Comparison of ENCODE assay signal across 8 cellular contexts in the genomic region with DNA sequence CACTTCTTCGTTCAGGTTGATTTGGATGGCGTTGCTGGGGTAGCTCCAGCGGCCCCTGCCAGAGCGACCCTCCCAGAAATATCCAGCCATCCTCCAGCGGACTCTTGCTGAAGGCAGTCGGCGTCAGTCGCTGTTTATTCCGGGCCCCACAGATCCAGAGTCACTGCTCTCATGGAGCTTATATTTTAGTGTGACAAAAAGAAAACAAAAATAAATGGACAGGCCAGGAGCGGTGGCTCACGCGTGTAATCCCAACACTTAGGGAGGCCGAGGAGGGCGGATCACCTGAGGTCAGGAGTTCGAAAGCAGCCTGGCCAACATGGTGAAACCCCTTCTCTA. TPM values are rescaled to one million over a fixed set of nuclear protein-coding genes. Genes with fewer than 3 reads are reported as not detected.
DNase-seq lines count a peak whose midpoint lies in the region; ATAC-seq and TF ChIP-seq lines count a peak whose summit lies in the region.

No MANE protein-coding gene starts in this region.

- DNase-seq in GM12864 (ENCODE audit: low read depth) (no peak), SK-N-MC (ENCODE audit: low read depth, low spot score) (no peak), fibroblast of the aortic adventitia (ENCODE audit: low read depth) (no peak), prostate gland (ENCODE audit: low spot score) (no peak), activated gamma-delta T cell treated with Interleukin-2 at 50 U/mL for 16 hours (no peak), NCI-H1436 treated with DMSO at 0.1 percent for 48 hours (lab: John Stamatoyannopoulos, UW) (no peak), NCI-H69 (lab: John Stamatoyannopoulos, UW) (no peak)

- H3K27ac ChIP-seq in SK-N-MC, result peak overlapping the region; percentile 93
- peak overlapping the region; percentile 86 to 95 for H3K27ac ChIP-seq in prostate gland

- H3K4me3 ChIP-seq in GM12864 (ENCODE audit: low read depth, low read length) (peak overlapping the region; percentile 57), SK-N-MC (peak overlapping the region; percentile 92), fibroblast of the aortic adventitia (ENCODE audit: low read depth, low read length) (peak overlapping the region; percentile 96), prostate gland (peak overlapping the region; percentile 61)

- no peaks in the 10 kb centered on the region for H3K27me3 ChIP-seq in prostate gland (replicated peaks; ENCODE audit: insufficient read depth)

- no peak for TF ChIP-seq CTCF in GM12864 (IDR thresholded peaks at IDR 0.05; ENCODE audit: low read depth, low read length, missing control alignments)
- TF ChIP-seq CTCF in fibroblast of the aortic adventitia (IDR thresholded peaks at IDR 0.05; ENCODE audit: insufficient read depth, low read length), result no peak
- no peak for TF ChIP-seq CTCF in prostate gland (IDR thresholded peaks at IDR 0.05)

- peaks cover 10% of the 10 kb centered on the region; the same call in 1 of the 2 replicates for H3K36me3 ChIP-seq in SK-N-MC (ENCODE audit: insufficient read depth, low read length)
- no peaks in the 10 kb centered on the region for H3K36me3 ChIP-seq in prostate gland

- peaks cover 4% of the 10 kb centered on the region for H3K4me1 ChIP-seq in prostate gland (replicated peaks)

- WGBS in prostate gland, result 4% methylated on average over 15 of the region's 15 CpGs

- H3K9ac ChIP-seq in SK-N-MC (ENCODE audit: insufficient read length), result peak overlapping the region; percentile 85

- H3K9me3 ChIP-seq in SK-N-MC (ENCODE audit: low read depth, low read length) (no peaks in the 10 kb centered on the region), prostate gland (no peaks in the 10 kb centered on the region)

- no peak for TF ChIP-seq POLR2A in prostate gland (IDR thresholded peaks at IDR 0.05)

- intact Hi-C loops in prostate gland (cut with DNase I), result no loop called here

- ATAC-seq in GM18868 (IDR thresholded peaks at IDR 0.05; ENCODE audit: unreplicated experiment), result no peak

RNA-seq across cellular contexts. Expression of gene CFAP298, which starts 0.8 kb away (rescaled TPM):
- 14.1 and 17.9 TPM in 2 replicates for total RNA-seq in fibroblast of the aortic adventitia (ENCODE audit: low replicate concordance)
- total RNA-seq in prostate gland, result 10 to 100 TPM; 43.4 to 44.5 TPM

RNA-seq across cellular contexts. Expression of gene TCP10L, which starts 27.6 kb away (rescaled TPM):
- total RNA-seq in fibroblast of the aortic adventitia (ENCODE audit: low replicate concordance) (0.45 TPM in 1 of 2 replicates, not detected in the other), prostate gland (10 to 100 TPM in 1 of 2 donors, 1 to 10 TPM in 1; 1.9 to 17.8 TPM)
